Comparison of ENCODE assay signal across 8 cellular contexts in the genomic region with DNA sequence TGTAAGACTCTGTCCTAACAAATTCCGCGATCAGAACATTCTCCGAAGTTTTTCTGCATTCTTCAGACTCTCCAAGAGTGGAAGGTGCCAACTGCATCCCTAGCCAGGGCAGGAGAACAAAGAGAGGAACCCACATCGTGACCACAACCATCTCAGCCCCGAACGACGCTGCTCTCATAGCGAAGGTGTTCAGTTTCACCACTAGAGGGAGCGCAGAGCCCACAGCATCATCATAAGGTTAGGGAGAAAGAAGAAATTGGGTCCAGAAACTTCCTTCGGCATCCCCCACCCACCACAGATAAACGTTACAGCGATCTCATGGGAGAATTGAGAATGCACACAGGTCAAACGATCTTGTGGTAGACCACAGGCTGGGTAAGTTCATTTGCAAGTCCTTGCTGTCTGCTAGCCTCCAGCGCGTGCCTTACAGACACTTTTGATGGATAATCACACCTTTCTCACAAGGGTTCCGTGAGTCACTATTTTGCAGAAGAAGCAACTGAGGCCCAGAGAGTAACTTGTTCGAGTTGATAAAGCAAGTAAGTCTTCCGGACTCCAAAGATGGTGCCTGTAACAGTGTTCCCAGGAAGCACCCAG. TPM values are rescaled to one million over a fixed set of nuclear protein-coding genes. Genes with fewer than 3 reads are reported as not detected.
A peak's percentile ranks its signal among the peaks of the same experiment; 100 is the strongest.
DNase-seq lines count a peak whose midpoint lies in the region; ATAC-seq and TF ChIP-seq lines count a peak whose summit lies in the region.

No MANE protein-coding gene starts in this region.

- TF ChIP-seq CTCF in GM06990 (IDR thresholded peaks at IDR 0.05; ENCODE audit: insufficient read depth, low read length, poor library complexity, severe bottlenecking) = peak; percentile 91
- peak; percentile 98 for TF ChIP-seq CTCF in epithelial cell of esophagus (IDR thresholded peaks at IDR 0.05; ENCODE audit: insufficient read depth, low read depth, low read length, missing control alignments)

- DNase-seq in GM06990 (ENCODE audit: extremely low read depth, insufficient read length) = peak; percentile 6
- DNase-seq in HT1080 (ENCODE audit: low read depth) = peak; percentile 80
- peak; percentile 57 for DNase-seq in NOMO-1 treated with dmso at 0.1 percent for 144 hours (lab: John Stamatoyannopoulos, UW; ENCODE audit: unreplicated experiment)
- DNase-seq in activated CD8-positive, alpha-beta memory T cell treated with anti-CD3 and anti-CD28 coated beads, Interleukin-2, amount 50 U/mL, for 1 hour (ENCODE audit: extremely low read depth) = peak; percentile 11
- peak; percentile 65 for DNase-seq in epithelial cell of esophagus (ENCODE audit: low read depth)
- peak; percentile 51 for DNase-seq in mucosa of gallbladder (ENCODE audit: low spot score)
- DNase-seq in stimulated activated naive CD4-positive, alpha-beta T cell treated with Interleukin-2 at 50 U/mL for 16 hours (lab: John Stamatoyannopoulos, UW) = peak; percentile 35

- H3K4me3 ChIP-seq in GM06990 (replicated peaks; ENCODE audit: low read depth, low read length) (no peak overlapping the region), epithelial cell of esophagus (ENCODE audit: low read length) (no peak overlapping the region)

- no peaks in the 10 kb centered on the region; the same call in 1 of the 2 replicates for H3K27me3 ChIP-seq in GM06990 (replicated peaks; ENCODE audit: control insufficient read depth, insufficient read depth, low read length)

- no peaks in the 10 kb centered on the region for H3K36me3 ChIP-seq in GM06990 (ENCODE audit: control insufficient read depth, insufficient read depth, low read length)

- no peak for ATAC-seq in HG02840 (IDR thresholded peaks at IDR 0.05; ENCODE audit: low FRiP score, unreplicated experiment)

RNA-seq across cellular contexts. Expression of gene ARL4C, which starts 53.7 kb away (rescaled TPM):
- 89.0 and 111 TPM in 2 replicates for total RNA-seq in HT1080 (2014; rRNA removed; shearing (Covaris generic))
- 113 and 137 TPM in 2 replicates for polyA plus RNA-seq in HT1080 (2015; cell fraction: cytosol; rRNA removed)
- 70.4 and 93.2 TPM in 2 replicates for polyA plus RNA-seq in HT1080 (2015; cell fraction: nucleus; rRNA removed)
- total RNA-seq in mucosa of gallbladder = 10.2 TPM

Comparison
In these comparisons a context has a peak if more than half of its experiments do, and no peak if none do; other contexts are left out.
1. DNase-seq: peak in every context shown above with its lines; median percentile 80 in HT1080; 65 in epithelial cell of esophagus; 57 in NOMO-1 treated with dmso at 0.1 percent for 144 hours; 51 in mucosa of gallbladder; 35 in stimulated activated naive CD4-positive, alpha-beta T cell treated with Interleukin-2 at 50 U/mL for 16 hours; 11 in activated CD8-positive, alpha-beta memory T cell treated with anti-CD3 and anti-CD28 coated beads, Interleukin-2, amount 50 U/mL, for 1 hour; 6 in GM06990.